Comparison of ENCODE assay signal across 8 cellular contexts in the genomic region with DNA sequence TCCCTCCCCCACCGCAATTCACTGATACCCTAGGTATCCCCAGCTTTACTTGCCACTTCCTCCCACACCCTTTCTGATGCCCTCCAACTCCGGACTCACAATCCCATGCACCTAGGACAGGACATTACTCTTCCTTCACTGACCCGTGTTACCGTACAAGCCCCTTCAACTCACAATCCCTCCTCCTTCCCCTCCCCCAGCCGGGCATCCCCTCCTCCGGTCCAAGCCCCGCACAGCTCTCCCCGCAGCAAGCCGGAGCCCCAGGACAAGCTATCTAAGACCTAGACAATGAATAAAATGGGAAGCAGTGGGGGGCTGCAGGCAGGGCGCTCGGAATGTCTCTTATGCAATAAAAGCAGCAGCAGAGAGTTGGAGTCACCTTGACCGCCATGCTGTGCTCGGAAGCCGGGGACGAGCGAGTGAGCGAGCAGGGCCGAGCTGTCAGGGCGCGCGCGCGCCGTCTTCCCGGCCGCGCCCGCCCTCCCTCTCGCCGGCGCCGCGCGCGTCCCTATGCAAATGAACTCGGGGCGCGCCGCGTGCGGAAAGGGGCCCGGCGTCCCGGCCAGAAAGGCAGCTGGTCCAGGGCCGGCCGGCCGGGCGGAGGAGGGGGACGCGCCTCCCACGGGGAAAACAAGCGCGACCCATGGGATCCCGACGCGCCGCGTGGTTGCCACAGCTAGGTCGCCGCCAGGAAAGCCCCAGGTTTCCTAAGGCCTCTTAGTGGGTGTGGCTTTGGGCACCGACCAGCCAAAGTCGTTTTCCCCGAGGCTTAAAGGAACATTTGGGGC. TPM values are rescaled to one million over a fixed set of nuclear protein-coding genes. Genes with fewer than 3 reads are reported as not detected.
DNase-seq lines count a peak whose midpoint lies in the region; ATAC-seq and TF ChIP-seq lines count a peak whose summit lies in the region.

A gene with protein sequence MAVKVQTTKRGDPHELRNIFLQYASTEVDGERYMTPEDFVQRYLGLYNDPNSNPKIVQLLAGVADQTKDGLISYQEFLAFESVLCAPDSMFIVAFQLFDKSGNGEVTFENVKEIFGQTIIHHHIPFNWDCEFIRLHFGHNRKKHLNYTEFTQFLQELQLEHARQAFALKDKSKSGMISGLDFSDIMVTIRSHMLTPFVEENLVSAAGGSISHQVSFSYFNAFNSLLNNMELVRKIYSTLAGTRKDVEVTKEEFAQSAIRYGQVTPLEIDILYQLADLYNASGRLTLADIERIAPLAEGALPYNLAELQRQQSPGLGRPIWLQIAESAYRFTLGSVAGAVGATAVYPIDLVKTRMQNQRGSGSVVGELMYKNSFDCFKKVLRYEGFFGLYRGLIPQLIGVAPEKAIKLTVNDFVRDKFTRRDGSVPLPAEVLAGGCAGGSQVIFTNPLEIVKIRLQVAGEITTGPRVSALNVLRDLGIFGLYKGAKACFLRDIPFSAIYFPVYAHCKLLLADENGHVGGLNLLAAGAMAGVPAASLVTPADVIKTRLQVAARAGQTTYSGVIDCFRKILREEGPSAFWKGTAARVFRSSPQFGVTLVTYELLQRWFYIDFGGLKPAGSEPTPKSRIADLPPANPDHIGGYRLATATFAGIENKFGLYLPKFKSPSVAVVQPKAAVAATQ (minus strand): TSS at position 421 of the 788 bp plus-strand sequence. CDS start 30 bp downstream, at position 391.

- H3K27ac ChIP-seq in WERI-Rb-1 (peak within 1 kb of the TSS; percentile 84), breast epithelium (peak within 1 kb of the TSS; percentile 66 to 82), iPS-20b (ENCODE audit: low read length) (no peak within 1 kb of the TSS), skin epidermis (peak within 1 kb of the TSS; percentile 60 to 97 (median 90))

- TF ChIP-seq POLR2A in GM18526 (IDR thresholded peaks at IDR 0.05; ENCODE audit: extremely low read depth, insufficient read length) (peak; percentile 78), breast epithelium (IDR thresholded peaks at IDR 0.05) (no peak)

- ATAC-seq in HG03064 (IDR thresholded peaks at IDR 0.05; ENCODE audit: low read depth, unreplicated experiment), result peak; percentile 94

- peaks cover 5% of the 10 kb centered on the region for H3K9me3 ChIP-seq in WERI-Rb-1 (ENCODE audit: severe bottlenecking)
- no peaks in the 10 kb centered on the region for H3K9me3 ChIP-seq in breast epithelium
- peaks cover 6% of the 10 kb centered on the region; the same call in 1 of the 2 replicates for H3K9me3 ChIP-seq in iPS-20b (ENCODE audit: insufficient read depth, low read depth, low read length)

- no peak for TF ChIP-seq CTCF in WERI-Rb-1 (IDR thresholded peaks at IDR 0.05; ENCODE audit: low read depth, low read length)
- no peak for TF ChIP-seq CTCF in breast epithelium (IDR thresholded peaks at IDR 0.05)

- H3K4me1 ChIP-seq in breast epithelium, result no peaks in the 10 kb centered on the region
- H3K4me1 ChIP-seq in iPS-20b (ENCODE audit: insufficient read depth, low read length), result peaks cover 7% of the 10 kb centered on the region; the same call in 1 of the 2 replicates

- intact Hi-C loops in breast epithelium (cut with DNase I; ENCODE audit: low total_unique reads), result no loop called here

- H3K36me3 ChIP-seq in WERI-Rb-1, result peaks cover 5% of the 10 kb centered on the region
- no peaks in the 10 kb centered on the region for H3K36me3 ChIP-seq in breast epithelium
- H3K36me3 ChIP-seq in iPS-20b (ENCODE audit: insufficient read depth, low read depth, low read length), result no peaks in the 10 kb centered on the region

- H3K27me3 ChIP-seq in WERI-Rb-1 (ENCODE audit: insufficient read depth, low read depth, severe bottlenecking) (no peaks in the 10 kb centered on the region), breast epithelium (no peaks in the 10 kb centered on the region), iPS-20b (ENCODE audit: insufficient read depth, low read length) (no peaks in the 10 kb centered on the region)

- H3K4me3 ChIP-seq in WERI-Rb-1 (ENCODE audit: low read depth, low read length) (peak within 1 kb of the TSS; percentile 85), breast epithelium (peak within 1 kb of the TSS; percentile 60 to 84 (median 78)), iPS-20b (ENCODE audit: low read length) (peak within 1 kb of the TSS; percentile 91), skin epidermis (peak within 1 kb of the TSS; percentile 59 to 89 (median 77))

- H3K9ac ChIP-seq in iPS-20b (ENCODE audit: low read depth, low read length), result peak within 1 kb of the TSS; percentile 80; the same call in 1 of the 2 replicates

- DNase-seq in A172 (ENCODE audit: low spot score), result peak; percentile 66
- peak; percentile 89 for DNase-seq in NCI-H2171 (lab: John Stamatoyannopoulos, UW)
- DNase-seq in WERI-Rb-1, result peak; percentile 86
- DNase-seq in breast epithelium (ENCODE audit: low spot score in 2 of 2), result peak; percentile 59 to 72

RNA-seq across cellular contexts. Expression of the gene that starts here (rescaled TPM):
- 26.3 and 30.8 TPM in 2 replicates for total RNA-seq in A172 (2014; rRNA removed; shearing (Covaris generic))
- total RNA-seq in breast epithelium, result 10 to 100 TPM; 15.5 to 54.7 (median 39.2) TPM
